In genomic region chr2:109284816-109285215, GRCh38 we compare ENCODE assay signal across 10 cellular contexts.
DNase-seq lines count a peak whose midpoint lies in the region; ATAC-seq and TF ChIP-seq lines count a peak whose summit lies in the region.
"Had no signal": no experiment of that assay in that cellular context is flagged by ENCODE, and none has a peak within 500 bp of the region (broad histone marks: within the 10 kb centered on the region; RNA-seq: fewer than 3 reads in every experiment).

No MANE protein-coding gene starts in this region.

- H3K27me3 ChIP-seq in fibroblast of lung (ENCODE audit: control insufficient read depth, insufficient read depth, low read length) (no peaks in the 10 kb centered on the region), psoas muscle (ENCODE audit: insufficient read depth in 3 of 3, low read length in 2 of 3) (no peaks in the 10 kb centered on the region), PC-9 (ENCODE audit: insufficient read depth, low read depth) (no peaks in the 10 kb centered on the region)

- H3K36me3 ChIP-seq in fibroblast of lung (ENCODE audit: control insufficient read depth, insufficient read depth, low read length), result no peaks in the 10 kb centered on the region
- H3K36me3 ChIP-seq in psoas muscle (ENCODE audit: insufficient read depth in 1 of 2, low read depth in 1 of 2), result no peaks in the 10 kb centered on the region
- H3K36me3 ChIP-seq in PC-9 (ENCODE audit: low read depth), result no peaks in the 10 kb centered on the region

- intact Hi-C loops in psoas muscle (cut with DNase I), result loop anchor here in 1 of 2 donors (10.0 kb wide), 1 partner anchor 210 kb away; no protein-coding TSS in a partner anchor
- intact Hi-C loops in PC-9 (cut with micrococcal nuclease; ENCODE audit: unreplicated experiment), result no loop called here

- peak overlapping the region; percentile 60 for H3K4me2 ChIP-seq in fibroblast of lung (ENCODE audit: extremely low read depth, insufficient read depth, low read length)
- H3K4me2 ChIP-seq in PC-9, result no peak overlapping the region

- H3K79me2 ChIP-seq in fibroblast of lung (ENCODE audit: control insufficient read depth, insufficient read depth, low read length), result peaks cover 28% of the 10 kb centered on the region
- no peaks in the 10 kb centered on the region for H3K79me2 ChIP-seq in PC-9 (ENCODE audit: low read depth)

- no peak overlapping the region for H3K4me3 ChIP-seq in fibroblast of lung (replicated peaks in 1 of 4; ENCODE audit: control extremely low read depth in 1 of 4, insufficient read depth in 1 of 4, low read depth in 3 of 4, low read length in 4 of 4)
- H3K4me3 ChIP-seq in psoas muscle, result no peak overlapping the region
- H3K4me3 ChIP-seq in PC-9, result no peak overlapping the region

- H3K4me1 ChIP-seq in fibroblast of lung (ENCODE audit: control insufficient read depth, extremely low read depth, insufficient read depth, low read length) (peaks cover 14% of the 10 kb centered on the region), psoas muscle (peaks cover 47% of the 10 kb centered on the region), PC-9 (replicated peaks; ENCODE audit: insufficient read depth) (peaks cover 10% of the 10 kb centered on the region)

- H3F3A ChIP-seq in PC-9 (ENCODE audit: insufficient read depth, low read depth), result no peaks in the 10 kb centered on the region

- DNase-seq in Daoy (ENCODE audit: low read depth) (peak; percentile 21), NCI-H774 (lab: John Stamatoyannopoulos, UW) (peak; percentile 27), fibroblast of lung (ENCODE audit: low read depth in 2 of 2) (peak; percentile 64 to 86), psoas muscle (peak; percentile 57 to 81), CD1c-positive myeloid dendritic cell (ENCODE audit: extremely low spot score) (no peak), PC-9 (no peak)
- DNase-seq in stimulated activated CD4-positive, alpha-beta T cell treated with anti-CD3 and anti-CD28 coated beads, Interleukin-4, amount 100 ng/mL, for 4 hours, result no peak
- DNase-seq: activated CD8-positive, alpha-beta memory T cell treated with anti-CD3 and anti-CD28 coated beads, Interleukin-2, amount 10 ng/mL, durations not matched to agents 7 days and 5 days; GDM1 had no signal

- POLR2A ChIA-PET in PC-9 (lab: Charles Lee; ENCODE audit: unreplicated experiment), result no interaction called here

- 1 to 6% (median 5%) methylated on average over 7 of the region's 7 CpGs for WGBS in psoas muscle, 3 donors

- BruUV-seq in PC-9 (replicated peaks; lab: Mats Ljungman, UMichigan), result no TSS peak

- ATAC-seq in psoas muscle (peak; percentile 66 to 84 (median 82)), GM18867 (IDR thresholded peaks at IDR 0.05; ENCODE audit: unreplicated experiment) (no peak)
- ATAC-seq: activated CD8-positive, alpha-beta memory T cell treated with anti-CD3 and anti-CD28 coated beads, Interleukin-2, amount 10 ng/mL, durations not matched to agents 7 days and 5 days had no signal

- no peaks in the 10 kb centered on the region for H3K9me3 ChIP-seq in fibroblast of lung (ENCODE audit: control insufficient read depth, insufficient read depth, low read depth, low read length)
- no peaks in the 10 kb centered on the region for H3K9me3 ChIP-seq in psoas muscle
- H3K9me3 ChIP-seq in PC-9 (ENCODE audit: insufficient read depth, low read depth), result no peaks in the 10 kb centered on the region

- H3K27ac ChIP-seq in fibroblast of lung (ENCODE audit: insufficient read depth, low read length) (no peak overlapping the region), psoas muscle (peak overlapping the region; percentile 65), PC-9 (no peak overlapping the region)

- CTCF ChIA-PET in PC-9 (lab: Charles Lee), result no interaction called here

- H2AFZ ChIP-seq in fibroblast of lung (ENCODE audit: low read length), result no peak overlapping the region
- H2AFZ ChIP-seq in PC-9, result no peak overlapping the region

- no peak for TF ChIP-seq CTCF in fibroblast of lung (conservative IDR thresholded peaks at IDR 0.05 in 1 of 2, IDR thresholded peaks at IDR 0.05 in 1 of 2; ENCODE audit: low read depth in 1 of 2, low read length in 2 of 2)
- TF ChIP-seq CTCF in psoas muscle (IDR thresholded peaks at IDR 0.05), result no peak
- TF ChIP-seq CTCF in PC-9 (conservative IDR thresholded peaks at IDR 0.05), result no peak

- H4K20me1 ChIP-seq in fibroblast of lung (ENCODE audit: control insufficient read depth, extremely low read depth, insufficient read depth, low read length), result peaks cover under 1% of the 10 kb centered on the region
- H4K20me1 ChIP-seq in PC-9 (ENCODE audit: insufficient read depth), result peaks cover 8% of the 10 kb centered on the region

- H3K9me2 ChIP-seq in PC-9 (ENCODE audit: insufficient read depth), result no peaks in the 10 kb centered on the region

- no peak overlapping the region for H3K9ac ChIP-seq in fibroblast of lung (ENCODE audit: insufficient read depth, low read length)

Comparison
In these comparisons a context has a peak if more than half of its experiments do, and no peak if none do; other contexts are left out.
1. DNase-seq: peak in Daoy (single experiment), NCI-H774 (single experiment), fibroblast of lung (2 of 2) and psoas muscle (2 of 2); none in CD1c-positive myeloid dendritic cell (single experiment), stimulated activated CD4-positive, alpha-beta T cell treated with anti-CD3 and anti-CD28 coated beads, Interleukin-4, amount 100 ng/mL, for 4 hours (0 of 2) and PC-9 (0 of 2).